8 cellular contexts compared by ENCODE assay signal in the genomic region with DNA sequence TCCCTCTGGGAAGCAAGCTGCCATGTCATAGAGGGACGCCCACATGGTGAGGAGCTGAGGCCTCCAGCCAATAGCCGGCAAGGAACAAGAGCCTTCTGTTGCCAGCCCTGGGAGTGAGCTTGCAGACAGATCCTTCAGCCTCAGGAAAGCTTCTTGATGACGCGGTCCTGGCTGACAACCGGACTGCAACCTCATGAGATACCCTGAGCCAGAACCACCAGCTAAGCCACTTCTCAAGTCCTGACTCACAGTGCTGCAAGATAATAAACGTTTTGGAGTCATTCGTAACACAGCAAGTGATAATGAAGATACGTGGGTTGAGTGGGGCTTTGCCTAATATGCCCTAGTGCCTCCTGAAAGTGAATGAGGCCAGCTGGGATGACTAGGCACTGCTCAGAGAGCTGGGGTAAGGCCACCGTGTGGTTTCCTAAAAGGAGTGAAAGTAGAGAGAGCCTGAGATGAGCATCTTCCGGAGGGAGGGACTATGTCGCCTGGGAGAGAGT. TPM values are rescaled to one million over a fixed set of nuclear protein-coding genes. Genes with fewer than 3 reads are reported as not detected.
A peak's percentile ranks its signal among the peaks of the same experiment; 100 is the strongest.
DNase-seq lines count a peak whose midpoint lies in the region; ATAC-seq and TF ChIP-seq lines count a peak whose summit lies in the region.

No MANE protein-coding gene starts in this region.

- ATAC-seq in activated CD4-positive, alpha-beta T cell treated with anti-CD3 and anti-CD28 coated beads for 36 hours, result peak; percentile 97
- ATAC-seq in HG02588 (IDR thresholded peaks at IDR 0.05; ENCODE audit: unreplicated experiment), result peak; percentile 85
- peak; percentile 28 for ATAC-seq in central memory CD8-positive, alpha-beta T cell (replicated peaks; ENCODE audit: extremely low read depth, poor library complexity, severe bottlenecking)
- ATAC-seq in left lung, result peak; percentile 91

- DNase-seq in activated CD4-positive, alpha-beta T cell treated with anti-CD3 and anti-CD28 coated beads for 36 hours, result peak; percentile 68
- no peak for DNase-seq in activated CD4-positive, alpha-beta T cell treated with anti-CD3 and anti-CD28 coated beads, Interleukin-2, amount 10 ng/mL, durations not matched to agents 7 days and 5 days
- DNase-seq in NCI-H510A (lab: John Stamatoyannopoulos, UW) (peak; percentile 95), left lung (peak in 1 of 2 donors; percentile 83), 8988T (no peak)
- no peak for DNase-seq in central memory CD8-positive, alpha-beta T cell (ENCODE audit: low spot score in 2 of 2)

- CTCF ChIA-PET in activated CD4-positive, alpha-beta T cell treated with anti-CD3 and anti-CD28 coated beads for 36 hours (lab: Charles Lee), result interaction anchor here (1.4 kb wide), 1 partner anchor 9 kb away, joined by 4 read pairs; no protein-coding TSS in a partner anchor
- CTCF ChIA-PET in activated CD4-positive, alpha-beta T cell treated with anti-CD3 and anti-CD28 coated beads, Interleukin-2, amount 10 ng/mL, durations not matched to agents 7 days and 5 days (lab: Charles Lee), result no interaction called here

- no peaks in the 10 kb centered on the region for H3K36me3 Mint-ChIP-seq in activated CD4-positive, alpha-beta T cell treated with anti-CD3 and anti-CD28 coated beads for 36 hours (ENCODE audit: low read depth)
- H3K36me3 Mint-ChIP-seq in activated CD4-positive, alpha-beta T cell treated with anti-CD3 and anti-CD28 coated beads, Interleukin-2, amount 10 ng/mL, durations not matched to agents 7 days and 5 days (ENCODE audit: low read depth), result no peaks in the 10 kb centered on the region
- H3K36me3 Mint-ChIP-seq in central memory CD8-positive, alpha-beta T cell (ENCODE audit: insufficient read depth), result peaks cover 2% of the 10 kb centered on the region

- no peak overlapping the region for H3K4me3 Mint-ChIP-seq in activated CD4-positive, alpha-beta T cell treated with anti-CD3 and anti-CD28 coated beads for 36 hours
- no peak overlapping the region for H3K4me3 Mint-ChIP-seq in activated CD4-positive, alpha-beta T cell treated with anti-CD3 and anti-CD28 coated beads, Interleukin-2, amount 10 ng/mL, durations not matched to agents 7 days and 5 days
- H3K4me3 Mint-ChIP-seq in central memory CD8-positive, alpha-beta T cell, result no peak overlapping the region

- H3K27ac Mint-ChIP-seq in activated CD4-positive, alpha-beta T cell treated with anti-CD3 and anti-CD28 coated beads for 36 hours, result no peak overlapping the region
- no peak overlapping the region for H3K27ac Mint-ChIP-seq in activated CD4-positive, alpha-beta T cell treated with anti-CD3 and anti-CD28 coated beads, Interleukin-2, amount 10 ng/mL, durations not matched to agents 7 days and 5 days
- H3K27ac Mint-ChIP-seq in central memory CD8-positive, alpha-beta T cell (ENCODE audit: low read depth), result no peak overlapping the region

- H3K9me3 ChIP-seq in left lung, result no peaks in the 10 kb centered on the region
- no peaks in the 10 kb centered on the region for H3K9me3 ChIP-seq in stomach smooth muscle (ENCODE audit: control insufficient read depth in 2 of 2, low read length in 2 of 2)

- POLR2A ChIA-PET in activated CD4-positive, alpha-beta T cell treated with anti-CD3 and anti-CD28 coated beads for 36 hours (lab: Charles Lee), result no interaction called here
- POLR2A ChIA-PET in activated CD4-positive, alpha-beta T cell treated with anti-CD3 and anti-CD28 coated beads, Interleukin-2, amount 10 ng/mL, durations not matched to agents 7 days and 5 days (lab: Charles Lee), result no interaction called here

- no peak overlapping the region for H3K9ac ChIP-seq in stomach smooth muscle (ENCODE audit: low read length in 2 of 2)

- H3K4me1 ChIP-seq in left lung, result peaks cover 0 to 6% of the 10 kb centered on the region in 2 donors
- peaks cover 3% of the 10 kb centered on the region for H3K4me1 ChIP-seq in stomach smooth muscle (ENCODE audit: control insufficient read depth, insufficient read depth, low read length)

- H3K27me3 ChIP-seq in left lung (no peaks in the 10 kb centered on the region), stomach smooth muscle (ENCODE audit: control insufficient read depth in 1 of 2, insufficient read depth in 2 of 2, low read length in 2 of 2) (no peaks in the 10 kb centered on the region)

- no peaks in the 10 kb centered on the region for H3K9me3 Mint-ChIP-seq in activated CD4-positive, alpha-beta T cell treated with anti-CD3 and anti-CD28 coated beads for 36 hours (ENCODE audit: low read depth)
- H3K9me3 Mint-ChIP-seq in activated CD4-positive, alpha-beta T cell treated with anti-CD3 and anti-CD28 coated beads, Interleukin-2, amount 10 ng/mL, durations not matched to agents 7 days and 5 days, result no peaks in the 10 kb centered on the region
- no peaks in the 10 kb centered on the region for H3K9me3 Mint-ChIP-seq in central memory CD8-positive, alpha-beta T cell

- H3K27me3 Mint-ChIP-seq in activated CD4-positive, alpha-beta T cell treated with anti-CD3 and anti-CD28 coated beads for 36 hours, result peaks cover 2% of the 10 kb centered on the region
- H3K27me3 Mint-ChIP-seq in activated CD4-positive, alpha-beta T cell treated with anti-CD3 and anti-CD28 coated beads, Interleukin-2, amount 10 ng/mL, durations not matched to agents 7 days and 5 days, result peaks cover 10% of the 10 kb centered on the region
- H3K27me3 Mint-ChIP-seq in central memory CD8-positive, alpha-beta T cell, result no peaks in the 10 kb centered on the region

- H3K4me1 Mint-ChIP-seq in activated CD4-positive, alpha-beta T cell treated with anti-CD3 and anti-CD28 coated beads for 36 hours, result peaks cover 6% of the 10 kb centered on the region
- H3K4me1 Mint-ChIP-seq in activated CD4-positive, alpha-beta T cell treated with anti-CD3 and anti-CD28 coated beads, Interleukin-2, amount 10 ng/mL, durations not matched to agents 7 days and 5 days, result peaks cover 3% of the 10 kb centered on the region
- H3K4me1 Mint-ChIP-seq in central memory CD8-positive, alpha-beta T cell, result peaks cover 7% of the 10 kb centered on the region

- H3K27ac ChIP-seq in left lung, result peak overlapping the region in 1 of 2 donors; percentile 24
- peak overlapping the region; percentile 37 for H3K27ac ChIP-seq in stomach smooth muscle (ENCODE audit: low read length)

- no peak overlapping the region for H3K4me3 ChIP-seq in left lung
- H3K4me3 ChIP-seq in stomach smooth muscle (ENCODE audit: low read length in 2 of 2), result peak overlapping the region in 1 of 2 donors; percentile 29

- TF ChIP-seq CTCF in left lung (IDR thresholded peaks at IDR 0.05), result no peak

- intact Hi-C loops in activated CD4-positive, alpha-beta T cell treated with anti-CD3 and anti-CD28 coated beads for 36 hours (cut with DNase I, micrococcal nuclease), result no loop called here
- intact Hi-C loops in left lung (cut with DNase I), result no loop called here

- no peaks in the 10 kb centered on the region for H3K36me3 ChIP-seq in left lung
- no peaks in the 10 kb centered on the region for H3K36me3 ChIP-seq in stomach smooth muscle (ENCODE audit: control insufficient read depth in 2 of 2, insufficient read depth in 2 of 2, low read length in 2 of 2)

RNA-seq across cellular contexts. Expression of gene PYROXD2, which starts 53.8 kb away (rescaled TPM):
- total RNA-seq in activated CD4-positive, alpha-beta T cell treated with anti-CD3 and anti-CD28 coated beads for 36 hours, result 1 to 10 TPM; 4.1 to 4.4 TPM
- 1 to 10 TPM; 6.2 to 10.0 TPM for total RNA-seq in activated CD4-positive, alpha-beta T cell treated with anti-CD3 and anti-CD28 coated beads, Interleukin-2, amount 10 ng/mL, durations not matched to agents 7 days and 5 days
- total RNA-seq in left lung, result 10 to 100 TPM in 1 of 2 donors, 1 to 10 TPM in 1; 8.2 to 14.8 TPM

Comparison
In these comparisons a context has a peak if more than half of its experiments do, and no peak if none do; other contexts are left out.
1. DNase-seq: peak in activated CD4-positive, alpha-beta T cell treated with anti-CD3 and anti-CD28 coated beads for 36 hours (single experiment) and NCI-H510A (single experiment); none in activated CD4-positive, alpha-beta T cell treated with anti-CD3 and anti-CD28 coated beads, Interleukin-2, amount 10 ng/mL, durations not matched to agents 7 days and 5 days (single experiment), central memory CD8-positive, alpha-beta T cell (0 of 2) and 8988T (single experiment).
2. ATAC-seq: peak in every context shown above with its lines; median percentile 97 in activated CD4-positive, alpha-beta T cell treated with anti-CD3 and anti-CD28 coated beads for 36 hours; 91 in left lung; 85 in HG02588; 28 in central memory CD8-positive, alpha-beta T cell.